8 cellular contexts compared by ENCODE assay signal in genomic region chr16:17364319-17365210, GRCh38.
DNase-seq lines count a peak whose midpoint lies in the region; ATAC-seq, FAIRE-seq and TF ChIP-seq lines count a peak whose summit lies in the region.

No MANE protein-coding gene starts in this region.

- peaks cover 78% of the 10 kb centered on the region for H3K4me1 Mint-ChIP-seq in chondrocyte (ENCODE audit: low read depth)

- peak overlapping the region; percentile 55 for H3K27ac Mint-ChIP-seq in chondrocyte (ENCODE audit: unreplicated experiment)

- no peaks in the 10 kb centered on the region for H3K27me3 Mint-ChIP-seq in chondrocyte (ENCODE audit: low read depth)

- FAIRE-seq in D721Med (lab: Jason Lieb, UNC): no peak

- TF ChIP-seq CTCF in chondrocyte (IDR thresholded peaks at IDR 0.05) (no peak), D721Med (IDR thresholded peaks at IDR 0.05; ENCODE audit: insufficient read depth, missing control alignments) (no peak)

- no peak overlapping the region for H3K4me3 Mint-ChIP-seq in chondrocyte (ENCODE audit: unreplicated experiment)

- H3K36me3 Mint-ChIP-seq in chondrocyte (ENCODE audit: low read depth): no peaks in the 10 kb centered on the region

- no peak for ATAC-seq in HG02623 (IDR thresholded peaks at IDR 0.05; ENCODE audit: unreplicated experiment)
- no peak for ATAC-seq in GM19467 (IDR thresholded peaks at IDR 0.05; ENCODE audit: unreplicated experiment)

- DNase-seq in ELR (ENCODE audit: low read depth) (peak; percentile 87), T follicular helper cell (ENCODE audit: low read depth) (peak; percentile 66), chondrocyte (ENCODE audit: low spot score) (no peak), skeletal muscle cell (ENCODE audit: low read depth) (peak; percentile 96), D721Med (ENCODE audit: insufficient read length, low spot score) (no peak), putamen (ENCODE audit: low spot score) (no peak)

- H3K9me3 Mint-ChIP-seq in chondrocyte (ENCODE audit: low read depth): no peaks in the 10 kb centered on the region

- H3K4me3 ChIP-seq in skeletal muscle cell (ENCODE audit: low read depth, low read length): no peak overlapping the region

Comparison
In these comparisons a context has a peak if more than half of its experiments do, and no peak if none do; other contexts are left out.
1. DNase-seq: peak in ELR (single experiment), T follicular helper cell (single experiment) and skeletal muscle cell (single experiment); none in chondrocyte (single experiment), D721Med (single experiment) and putamen (single experiment).